11 cellular contexts compared by ENCODE assay signal in genomic region chr7:2560175-2560695, GRCh38. TPM values are rescaled to one million over a fixed set of nuclear protein-coding genes. Genes with fewer than 3 reads are reported as not detected.
DNase-seq lines count a peak whose midpoint lies in the region; ATAC-seq, FAIRE-seq and TF ChIP-seq lines count a peak whose summit lies in the region.
"Had no signal": no experiment of that assay in that cellular context is flagged by ENCODE, and none has a peak within 500 bp of the region (broad histone marks: within the 10 kb centered on the region; RNA-seq: fewer than 3 reads in every experiment).

No MANE protein-coding gene starts in this region.

- peak overlapping the region; percentile 78 for H3K4me3 Mint-ChIP-seq in activated T-helper 1 cell treated with anti-CD3 and anti-CD28 coated beads, Interleukin-12 subunit alpha, Interleukin-12 subunit beta, Interleukin-2, Interleukin-4 antibody, amounts not matched to agents 30 ng/mL and 10 ng/mL and 1 ng/mL, durations not matched to agents 14 hours and 24 hours and 36 hours
- peak overlapping the region; percentile 70 for H3K4me3 Mint-ChIP-seq in mesothelial cell of epicardium

- no peaks in the 10 kb centered on the region for H3K27me3 ChIP-seq in ACC112 (ENCODE audit: insufficient read depth, low read length)
- H3K27me3 ChIP-seq in GM23248 (replicated peaks; ENCODE audit: insufficient read depth) = no peaks in the 10 kb centered on the region
- H3K27me3 ChIP-seq: uterus had no signal

- H3F3A ChIP-seq in GM23248 (ENCODE audit: insufficient read depth) = no peaks in the 10 kb centered on the region

- peak overlapping the region; percentile 81 for H3K9ac ChIP-seq in GM23248

- intact Hi-C loops in activated T-helper 1 cell treated with anti-CD3 and anti-CD28 coated beads, Interleukin-12 subunit alpha, Interleukin-12 subunit beta, Interleukin-2, Interleukin-4 antibody, amounts not matched to agents 30 ng/mL and 10 ng/mL and 1 ng/mL, durations not matched to agents 14 hours and 24 hours and 36 hours (cut with micrococcal nuclease) = no loop called here

- H4K20me1 ChIP-seq in GM23248 (ENCODE audit: insufficient read depth) = no peaks in the 10 kb centered on the region

- peak overlapping the region; percentile 79 for H3K4me2 ChIP-seq in GM23248 (ENCODE audit: unreplicated experiment)

- H3K36me3 ChIP-seq in ACC112 (ENCODE audit: insufficient read depth, low read length) (no peaks in the 10 kb centered on the region), GM23248 (ENCODE audit: low read depth) (no peaks in the 10 kb centered on the region)
- H3K36me3 ChIP-seq: uterus had no signal

- TF ChIP-seq POLR2A in GM12892 (IDR thresholded peaks at IDR 0.05; ENCODE audit: low read depth, low read length) = no peak

- H3K27ac Mint-ChIP-seq in activated T-helper 1 cell treated with anti-CD3 and anti-CD28 coated beads, Interleukin-12 subunit alpha, Interleukin-12 subunit beta, Interleukin-2, Interleukin-4 antibody, amounts not matched to agents 30 ng/mL and 10 ng/mL and 1 ng/mL, durations not matched to agents 14 hours and 24 hours and 36 hours = no peak overlapping the region
- peak overlapping the region; percentile 66 for H3K27ac Mint-ChIP-seq in mesothelial cell of epicardium

- FAIRE-seq in GM12892 (lab: Jason Lieb, UNC) = no peak

- H3K9me2 ChIP-seq in GM23248 (ENCODE audit: insufficient read depth) = no peaks in the 10 kb centered on the region

- H2AFZ ChIP-seq in ACC112 (ENCODE audit: low read length, unreplicated experiment) (no peak overlapping the region), GM23248 (peak overlapping the region; percentile 93)

- H3K4me1 Mint-ChIP-seq in activated T-helper 1 cell treated with anti-CD3 and anti-CD28 coated beads, Interleukin-12 subunit alpha, Interleukin-12 subunit beta, Interleukin-2, Interleukin-4 antibody, amounts not matched to agents 30 ng/mL and 10 ng/mL and 1 ng/mL, durations not matched to agents 14 hours and 24 hours and 36 hours (ENCODE audit: low read depth) = peaks cover 21% of the 10 kb centered on the region
- peaks cover 9% of the 10 kb centered on the region for H3K4me1 Mint-ChIP-seq in mesothelial cell of epicardium

- DNase-seq in GM23248 (peak; percentile 70), mesothelial cell of epicardium (ENCODE audit: low spot score in 2 of 2, unreplicated experiment in 2 of 2) (no peak), SHP77 (lab: John Stamatoyannopoulos, UW) (no peak), cortex of kidney (lab: John Stamatoyannopoulos, UW) (no peak), GM12892 (ENCODE audit: insufficient read length) (no peak)
- no peak for DNase-seq in activated T-helper 1 cell treated with anti-CD3 and anti-CD28 coated beads, Interleukin-12 subunit alpha, Interleukin-12 subunit beta, Interleukin-2, Interleukin-4 antibody, amounts not matched to agents 30 ng/mL and 10 ng/mL and 1 ng/mL, durations not matched to agents 14 hours and 24 hours and 36 hours (ENCODE audit: low spot score)
- DNase-seq: activated gamma-delta T cell, midbrain, uterus had no signal

- in situ Hi-C loops in GM23248 (cut with MboI) = no loop called here

- no peaks in the 10 kb centered on the region for H3K9me3 ChIP-seq in GM23248 (ENCODE audit: low read depth)
- H3K9me3 ChIP-seq: uterus had no signal

- H3K4me3 ChIP-seq in ACC112 (ENCODE audit: low read depth, low read length) = peak overlapping the region; percentile 83
- peak overlapping the region; percentile 84 for H3K4me3 ChIP-seq in GM23248

- H3K79me2 ChIP-seq in ACC112 (ENCODE audit: control insufficient read depth, insufficient read depth, low read length, unreplicated experiment) (peaks cover 5% of the 10 kb centered on the region), GM23248 (ENCODE audit: insufficient read depth) (peaks cover 54% of the 10 kb centered on the region)

- WGBS in GM23248 (ENCODE audit: low coverage in 1 of 2, low lambda C conversion rate in 2 of 2, missing lambda C conversion rate in 2 of 2), 2 experiments = 43 to 48% methylated on average over 9 of the region's 9 CpGs

- H3K27me3 Mint-ChIP-seq in activated T-helper 1 cell treated with anti-CD3 and anti-CD28 coated beads, Interleukin-12 subunit alpha, Interleukin-12 subunit beta, Interleukin-2, Interleukin-4 antibody, amounts not matched to agents 30 ng/mL and 10 ng/mL and 1 ng/mL, durations not matched to agents 14 hours and 24 hours and 36 hours (ENCODE audit: insufficient read depth) = no peaks in the 10 kb centered on the region
- no peaks in the 10 kb centered on the region for H3K27me3 Mint-ChIP-seq in mesothelial cell of epicardium (ENCODE audit: low read depth)

- H3K36me3 Mint-ChIP-seq in activated T-helper 1 cell treated with anti-CD3 and anti-CD28 coated beads, Interleukin-12 subunit alpha, Interleukin-12 subunit beta, Interleukin-2, Interleukin-4 antibody, amounts not matched to agents 30 ng/mL and 10 ng/mL and 1 ng/mL, durations not matched to agents 14 hours and 24 hours and 36 hours (ENCODE audit: low read depth) = peaks cover 6% of the 10 kb centered on the region
- H3K36me3 Mint-ChIP-seq in mesothelial cell of epicardium = peaks cover 9% of the 10 kb centered on the region

- H3K27ac ChIP-seq in ACC112 (ENCODE audit: low read depth, low read length) (no peak overlapping the region), GM23248 (no peak overlapping the region)
- H3K27ac ChIP-seq: uterus had no signal

- ATAC-seq in GM18907 (IDR thresholded peaks at IDR 0.05; ENCODE audit: unreplicated experiment) = no peak

- TF ChIP-seq CTCF in mesothelial cell of epicardium (IDR thresholded peaks at IDR 0.05; ENCODE audit: unreplicated experiment) = no peak

- no peaks in the 10 kb centered on the region for H3K9me3 Mint-ChIP-seq in activated T-helper 1 cell treated with anti-CD3 and anti-CD28 coated beads, Interleukin-12 subunit alpha, Interleukin-12 subunit beta, Interleukin-2, Interleukin-4 antibody, amounts not matched to agents 30 ng/mL and 10 ng/mL and 1 ng/mL, durations not matched to agents 14 hours and 24 hours and 36 hours
- no peaks in the 10 kb centered on the region for H3K9me3 Mint-ChIP-seq in mesothelial cell of epicardium

- H3K4me1 ChIP-seq in ACC112 (ENCODE audit: control insufficient read depth, insufficient read depth, low read length, unreplicated experiment) (no peaks in the 10 kb centered on the region), GM23248 (ENCODE audit: insufficient read depth) (0 out of 2 replicates have a peak, but pooled peaks cover 4% of the 10 kb centered on the region)
- H3K4me1 ChIP-seq: uterus had no signal

RNA-seq across cellular contexts. Expression of gene IQCE, which starts 1.5 kb away (rescaled TPM):
- total RNA-seq in GM23248 (2014; rRNA removed; shearing (Covaris generic)) = 14.9 and 24.4 TPM in 2 replicates
- polyA plus RNA-seq in GM23248 (2016; fragmentation: Nextera tagmentation; extraction: Ambion mirVana) = 12.1 and 14.7 TPM in 2 replicates
- total RNA-seq in activated T-helper 1 cell treated with anti-CD3 and anti-CD28 coated beads, Interleukin-12 subunit alpha, Interleukin-12 subunit beta, Interleukin-2, Interleukin-4 antibody, amounts not matched to agents 30 ng/mL and 10 ng/mL and 1 ng/mL, durations not matched to agents 14 hours and 24 hours and 36 hours = 10.5 and 11.1 TPM in 2 replicates
- total RNA-seq in mesothelial cell of epicardium = 26.6 to 29.6 TPM (median 26.6 TPM) in 3 replicates
- polyA plus RNA-seq in GM12892 (2012; ENCODE audit: missing spikeins) = 2.7 TPM

RNA-seq across cellular contexts. Expression of gene BRAT1, which starts 4.9 kb away (rescaled TPM):
- 37.9 and 39.7 TPM in 2 replicates for total RNA-seq in GM23248 (2014; rRNA removed; shearing (Covaris generic))
- polyA plus RNA-seq in GM23248 (2016; fragmentation: Nextera tagmentation; extraction: Ambion mirVana) = 28.6 and 32.4 TPM in 2 replicates
- total RNA-seq in activated T-helper 1 cell treated with anti-CD3 and anti-CD28 coated beads, Interleukin-12 subunit alpha, Interleukin-12 subunit beta, Interleukin-2, Interleukin-4 antibody, amounts not matched to agents 30 ng/mL and 10 ng/mL and 1 ng/mL, durations not matched to agents 14 hours and 24 hours and 36 hours = 39.2 and 42.9 TPM in 2 replicates
- 44.2 to 47.6 TPM (median 46.8 TPM) in 3 replicates for total RNA-seq in mesothelial cell of epicardium
- 7.6 TPM for polyA plus RNA-seq in GM12892 (2012; ENCODE audit: missing spikeins)

RNA-seq across cellular contexts. Expression of gene LFNG, which starts 40.7 kb away (rescaled TPM):
- 2.0 and 3.6 TPM in 2 replicates for total RNA-seq in GM23248 (2014; rRNA removed; shearing (Covaris generic))
- polyA plus RNA-seq in GM23248 (2016; fragmentation: Nextera tagmentation; extraction: Ambion mirVana) = 0.18 and 0.19 TPM in 2 replicates
- 34.8 and 34.9 TPM in 2 replicates for total RNA-seq in activated T-helper 1 cell treated with anti-CD3 and anti-CD28 coated beads, Interleukin-12 subunit alpha, Interleukin-12 subunit beta, Interleukin-2, Interleukin-4 antibody, amounts not matched to agents 30 ng/mL and 10 ng/mL and 1 ng/mL, durations not matched to agents 14 hours and 24 hours and 36 hours
- 16.0 to 19.0 TPM (median 16.3 TPM) in 3 replicates for total RNA-seq in mesothelial cell of epicardium
- polyA plus RNA-seq in GM12892 (2012; ENCODE audit: missing spikeins) = 0.17 TPM
